In genomic region chr20:62752671-62753501, GRCh38 we compare ENCODE assay signal across 1 cellular context.
TF ChIP-seq lines count a peak whose summit lies in the region.

No MANE protein-coding gene starts in this region.

TF ChIP-seq in WTC11, 78 proteins besides CTCF, POLR2A, EP300 and RAD21 (continued from another document):
- TF ChIP-seq FOXP4 (CRISPR knock-in tag; IDR thresholded peaks at IDR 0.05) (no peak), ATF1 (CRISPR knock-in tag; IDR thresholded peaks at IDR 0.05) (no peak), MLX (CRISPR knock-in tag; IDR thresholded peaks at IDR 0.05) (no peak), PREB (CRISPR knock-in tag; IDR thresholded peaks at IDR 0.05; ENCODE audit: borderline replicate concordance) (no peak), RORB (CRISPR knock-in tag; IDR thresholded peaks at IDR 0.05) (no peak), ZNF416 (CRISPR knock-in tag; IDR thresholded peaks at IDR 0.05) (no peak), FOXK1 (CRISPR knock-in tag; IDR thresholded peaks at IDR 0.05) (no peak)
- TF ChIP-seq, protein P1, sequence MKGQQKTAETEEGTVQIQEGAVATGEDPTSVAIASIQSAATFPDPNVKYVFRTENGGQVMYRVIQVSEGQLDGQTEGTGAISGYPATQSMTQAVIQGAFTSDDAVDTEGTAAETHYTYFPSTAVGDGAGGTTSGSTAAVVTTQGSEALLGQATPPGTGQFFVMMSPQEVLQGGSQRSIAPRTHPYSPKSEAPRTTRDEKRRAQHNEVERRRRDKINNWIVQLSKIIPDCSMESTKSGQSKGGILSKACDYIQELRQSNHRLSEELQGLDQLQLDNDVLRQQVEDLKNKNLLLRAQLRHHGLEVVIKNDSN (CRISPR knock-in tag; IDR thresholded peaks at IDR 0.05), result no peak
TF ChIP-seq in WTC11: peak in this region for 0.
